In the genomic region with DNA sequence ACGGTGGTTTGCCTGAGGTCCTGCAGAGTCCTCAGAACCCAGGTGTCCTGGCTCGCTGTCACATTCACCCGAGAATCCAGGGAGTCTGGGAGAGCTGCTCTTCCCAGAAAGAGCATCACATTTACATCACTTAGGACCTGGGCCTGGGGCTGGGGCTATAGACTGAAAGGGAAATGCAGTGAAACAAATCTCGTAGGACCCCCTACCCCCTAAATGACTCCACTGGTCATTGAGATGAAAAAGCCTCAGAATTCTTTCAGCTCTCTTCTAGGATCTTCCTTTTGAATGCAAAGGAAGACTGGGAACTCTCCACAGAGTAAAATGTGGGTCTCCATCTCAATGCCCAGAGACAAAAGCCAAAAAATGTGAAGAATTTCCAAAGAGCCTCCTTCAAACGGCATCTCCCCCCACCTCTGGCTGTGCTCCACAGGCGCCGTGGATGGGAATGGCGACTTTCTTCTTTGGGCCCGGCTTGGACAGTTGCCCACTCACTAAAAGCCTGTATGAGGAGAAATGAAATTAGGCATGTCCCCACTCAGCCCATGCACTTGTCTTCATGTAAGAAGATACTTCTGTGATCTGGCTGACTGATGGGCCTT, we compare ENCODE assay signal across 1 cellular context.
TF ChIP-seq lines count a peak whose summit lies in the region.

No MANE protein-coding gene starts in this region.

TF ChIP-seq in H1, 55 proteins besides CTCF, POLR2A, EP300 and RAD21 (continued from another document):
- TF ChIP-seq CEBPB (IDR thresholded peaks at IDR 0.05; ENCODE audit: low read depth, low read length) (no peak), RNF2 (IDR thresholded peaks at IDR 0.05; ENCODE audit: borderline replicate concordance, low read depth, low read length, missing control alignments, poor library complexity, severe bottlenecking) (no peak), RBBP5 (IDR thresholded peaks at IDR 0.05; ENCODE audit: borderline replicate concordance, low read depth, low read length) (no peak), KDM4A (IDR thresholded peaks at IDR 0.05; ENCODE audit: low read depth, low read length, severe bottlenecking) (peak; percentile 18), BACH1 (IDR thresholded peaks at IDR 0.05; ENCODE audit: low read length) (peak; percentile 45; the same call in 1 of the 2 replicates)
TF ChIP-seq in H1: peak in this region for 17.
